Comparison of ENCODE assay signal across 8 cellular contexts in the genomic region with DNA sequence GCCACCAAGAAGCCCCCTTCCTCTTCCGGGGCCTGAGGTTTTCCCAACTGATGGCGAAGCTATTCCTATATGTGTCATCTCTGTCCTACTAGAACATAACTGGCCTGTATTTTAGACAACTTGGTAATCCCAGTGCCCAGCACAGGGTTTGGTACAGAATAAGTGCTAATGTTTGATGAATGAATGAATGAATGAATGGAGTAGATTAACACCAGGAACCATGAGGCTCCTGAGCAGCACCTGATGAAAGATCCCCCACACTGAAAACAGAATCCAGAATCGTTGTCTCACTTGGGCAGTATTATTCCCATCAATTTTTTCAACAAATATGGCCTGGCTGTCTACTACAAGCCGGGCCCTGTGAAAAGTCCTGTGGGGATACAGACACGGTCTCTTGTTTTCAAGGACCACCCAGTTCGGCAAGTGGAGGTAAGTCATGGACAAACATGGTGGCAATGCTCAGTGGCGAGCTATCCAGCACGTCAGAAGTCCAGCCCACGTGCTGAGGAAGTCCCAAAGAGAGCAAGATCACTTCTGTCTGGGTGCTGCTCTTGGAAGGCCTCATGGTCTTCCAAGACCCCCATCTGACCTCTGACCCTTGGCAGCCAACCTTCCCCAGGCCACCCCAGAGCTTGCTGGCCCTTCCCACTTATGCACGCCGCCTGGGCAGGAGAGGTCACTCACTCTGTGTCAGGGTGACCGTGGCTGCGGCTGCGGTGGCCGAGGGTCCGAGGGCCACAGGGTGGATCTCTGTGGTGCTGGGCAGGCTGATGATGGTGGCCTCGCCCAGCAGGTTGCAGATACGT. TPM values are rescaled to one million over a fixed set of nuclear protein-coding genes. Genes with fewer than 3 reads are reported as not detected.
DNase-seq lines count a peak whose midpoint lies in the region; ATAC-seq and TF ChIP-seq lines count a peak whose summit lies in the region.

No MANE protein-coding gene starts in this region.

- H3K27ac Mint-ChIP-seq in CD14-positive monocyte (peak overlapping the region in 3 of 7 donors; percentile 54 to 87 (median 82)), neural crest cell (ENCODE audit: unreplicated experiment) (no peak overlapping the region)

- H3K36me3 Mint-ChIP-seq in CD14-positive monocyte (peaks cover 10 to 24% of the 10 kb centered on the region in 2 donors), neural crest cell (ENCODE audit: low read depth) (no peaks in the 10 kb centered on the region)

- DNase-seq in CD14-positive monocyte (ENCODE audit: low spot score) (no peak), MG63 (no peak), epithelial cell of proximal tubule (ENCODE audit: low read depth) (no peak), neural crest cell (ENCODE audit: low read depth, low spot score) (no peak), iPS-NIHi7 (ENCODE audit: extremely low spot score) (no peak), superior temporal gyrus (ENCODE audit: extremely low spot score) (no peak), DMS153 treated with DMSO at 0.1 percent for 48 hours (lab: John Stamatoyannopoulos, UW; ENCODE audit: unreplicated experiment) (no peak)

- H3K4me3 Mint-ChIP-seq in CD14-positive monocyte: peak overlapping the region; percentile 7 to 76
- H3K4me3 Mint-ChIP-seq in neural crest cell: peak overlapping the region; percentile 48

- no peak for TF ChIP-seq CTCF in CD14-positive monocyte (IDR thresholded peaks at IDR 0.05)
- TF ChIP-seq CTCF in epithelial cell of proximal tubule (conservative IDR thresholded peaks at IDR 0.05; ENCODE audit: low read depth, low read length): no peak
- TF ChIP-seq CTCF in neural crest cell (conservative IDR thresholded peaks at IDR 0.05): no peak

- H3K36me3 ChIP-seq in MG63: peaks cover 5% of the 10 kb centered on the region; the same call in 1 of the 2 replicates

- intact Hi-C loops in CD14-positive monocyte (cut with micrococcal nuclease): no loop called here

- ATAC-seq in HG02840 (IDR thresholded peaks at IDR 0.05; ENCODE audit: low FRiP score, unreplicated experiment): no peak

- H3K27me3 Mint-ChIP-seq in CD14-positive monocyte (ENCODE audit: low read depth in 3 of 3) (peaks cover 0 to 5% (median 0%) of the 10 kb centered on the region in 3 donors), neural crest cell (ENCODE audit: low read depth) (no peaks in the 10 kb centered on the region)

- no peaks in the 10 kb centered on the region for H3K27me3 ChIP-seq in MG63

- H3K9me3 ChIP-seq in MG63: no peaks in the 10 kb centered on the region

- H3K4me3 ChIP-seq in MG63 (peak overlapping the region; percentile 75), epithelial cell of proximal tubule (ENCODE audit: low read depth, low read length) (peak overlapping the region; percentile 96)

- H3K9me3 Mint-ChIP-seq in CD14-positive monocyte (peaks cover 0 to 2% (median 0%) of the 10 kb centered on the region in 7 donors), neural crest cell (no peaks in the 10 kb centered on the region)

- peaks cover 74% of the 10 kb centered on the region for H3K4me1 Mint-ChIP-seq in CD14-positive monocyte
- peaks cover 23% of the 10 kb centered on the region for H3K4me1 Mint-ChIP-seq in neural crest cell

RNA-seq across cellular contexts. Expression of a gene that starts 1.0 kb away (rescaled TPM):
- 1 to 10 TPM; 4.6 to 5.6 TPM for polyA plus RNA-seq in CD14-positive monocyte
- total RNA-seq in MG63 (2014; rRNA removed; shearing (Covaris generic); ENCODE audit: low replicate concordance): 6.4 and 10.7 TPM in 2 replicates
- total RNA-seq in epithelial cell of proximal tubule (7.0 and 9.0 TPM in 2 replicates), neural crest cell (9.8 and 11.8 TPM in 2 replicates)

RNA-seq across cellular contexts. Expression of a gene that starts 1.9 kb away (rescaled TPM):
- polyA plus RNA-seq in CD14-positive monocyte: 1 to 10 TPM; 5.1 to 6.3 TPM
- total RNA-seq in MG63 (2014; rRNA removed; shearing (Covaris generic); ENCODE audit: low replicate concordance): 7.4 and 8.7 TPM in 2 replicates
- total RNA-seq in epithelial cell of proximal tubule: 7.3 and 12.2 TPM in 2 replicates
- 13.9 and 16.8 TPM in 2 replicates for total RNA-seq in neural crest cell
